Comparison of ENCODE assay signal across 1 cellular context in genomic region chr4:127783026-127783769, GRCh38.
TF ChIP-seq lines count a peak whose summit lies in the region.

No MANE protein-coding gene starts in this region.

TF ChIP-seq in HepG2, 621 proteins besides CTCF, POLR2A, EP300 and RAD21 (continued from another document and continues in another):
- TF ChIP-seq, protein P1, sequence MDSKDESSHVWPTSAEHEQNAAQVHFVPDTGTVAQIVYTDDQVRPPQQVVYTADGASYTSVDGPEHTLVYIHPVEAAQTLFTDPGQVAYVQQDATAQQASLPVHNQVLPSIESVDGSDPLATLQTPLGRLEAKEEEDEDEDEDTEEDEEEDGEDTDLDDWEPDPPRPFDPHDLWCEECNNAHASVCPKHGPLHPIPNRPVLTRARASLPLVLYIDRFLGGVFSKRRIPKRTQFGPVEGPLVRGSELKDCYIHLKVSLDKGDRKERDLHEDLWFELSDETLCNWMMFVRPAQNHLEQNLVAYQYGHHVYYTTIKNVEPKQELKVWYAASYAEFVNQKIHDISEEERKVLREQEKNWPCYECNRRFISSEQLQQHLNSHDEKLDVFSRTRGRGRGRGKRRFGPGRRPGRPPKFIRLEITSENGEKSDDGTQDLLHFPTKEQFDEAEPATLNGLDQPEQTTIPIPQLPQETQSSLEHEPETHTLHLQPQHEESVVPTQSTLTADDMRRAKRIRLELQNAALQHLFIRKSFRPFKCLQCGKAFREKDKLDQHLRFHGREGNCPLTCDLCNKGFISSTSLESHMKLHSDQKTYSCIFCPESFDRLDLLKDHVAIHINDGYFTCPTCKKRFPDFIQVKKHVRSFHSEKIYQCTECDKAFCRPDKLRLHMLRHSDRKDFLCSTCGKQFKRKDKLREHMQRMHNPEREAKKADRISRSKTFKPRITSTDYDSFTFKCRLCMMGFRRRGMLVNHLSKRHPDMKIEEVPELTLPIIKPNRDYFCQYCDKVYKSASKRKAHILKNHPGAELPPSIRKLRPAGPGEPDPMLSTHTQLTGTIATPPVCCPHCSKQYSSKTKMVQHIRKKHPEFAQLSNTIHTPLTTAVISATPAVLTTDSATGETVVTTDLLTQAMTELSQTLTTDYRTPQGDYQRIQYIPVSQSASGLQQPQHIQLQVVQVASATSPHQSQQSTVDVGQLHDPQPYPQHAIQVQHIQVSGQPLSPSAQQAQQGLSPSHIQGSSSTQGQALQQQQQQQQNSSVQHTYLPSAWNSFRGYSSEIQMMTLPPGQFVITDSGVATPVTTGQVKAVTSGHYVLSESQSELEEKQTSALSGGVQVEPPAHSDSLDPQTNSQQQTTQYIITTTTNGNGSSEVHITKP (CRISPR knock-in tag; IDR thresholded peaks at IDR 0.05; ENCODE audit: low read depth) = peak; percentile 61; the same call in 1 of the 2 replicates
- no peak for TF ChIP-seq SIX4 (CRISPR knock-in tag; IDR thresholded peaks at IDR 0.05)
- no peak for TF ChIP-seq MIER3 (CRISPR knock-in tag; IDR thresholded peaks at IDR 0.05; ENCODE audit: borderline replicate concordance)
- TF ChIP-seq ZNF382 (CRISPR knock-in tag; IDR thresholded peaks at IDR 0.05; ENCODE audit: borderline replicate concordance) = no peak
- peak; percentile 10; the same call in 1 of the 2 replicates for TF ChIP-seq KDM2A (CRISPR knock-in tag; IDR thresholded peaks at IDR 0.05; ENCODE audit: borderline replicate concordance, low read depth)
- TF ChIP-seq ZFP36 (IDR thresholded peaks at IDR 0.05; ENCODE audit: borderline replicate concordance, low read depth, low read length, partially characterized antibody) = no peak
- no peak for TF ChIP-seq HIC2 (CRISPR knock-in tag; IDR thresholded peaks at IDR 0.05; ENCODE audit: low read depth)
- TF ChIP-seq CREB1 (IDR thresholded peaks at IDR 0.05) = 0 out of 2 replicates have a peak, but pooled peaks have one; percentile 34
- TF ChIP-seq CREB1 (CRISPR knock-in tag; IDR thresholded peaks at IDR 0.05) = peak; percentile 36; the same call in 1 of the 2 replicates
- no peak for TF ChIP-seq CHD4 (IDR thresholded peaks at IDR 0.05; ENCODE audit: borderline replicate concordance, low read length)
- no peak for TF ChIP-seq ZFP1 (CRISPR knock-in tag; IDR thresholded peaks at IDR 0.05)
- TF ChIP-seq ZNF652 (CRISPR knock-in tag; IDR thresholded peaks at IDR 0.05; ENCODE audit: borderline replicate concordance, low read depth) = peak; percentile 39; the same call in 1 of the 2 replicates
- TF ChIP-seq HOXD1 (CRISPR knock-in tag; IDR thresholded peaks at IDR 0.05) = no peak
- TF ChIP-seq TSC22D2 (CRISPR knock-in tag; IDR thresholded peaks at IDR 0.05; ENCODE audit: borderline replicate concordance) = peak; percentile 10; the same call in 1 of the 2 replicates
- no peak for TF ChIP-seq GMEB2 (CRISPR knock-in tag; IDR thresholded peaks at IDR 0.05; ENCODE audit: low read depth)
- TF ChIP-seq ARID2 (CRISPR knock-in tag; IDR thresholded peaks at IDR 0.05; ENCODE audit: borderline replicate concordance) = no peak
- TF ChIP-seq ZNF703 (CRISPR knock-in tag; IDR thresholded peaks at IDR 0.05; ENCODE audit: borderline replicate concordance) = 0 out of 2 replicates have a peak, but pooled peaks have one; percentile 2
- TF ChIP-seq, protein P2, sequence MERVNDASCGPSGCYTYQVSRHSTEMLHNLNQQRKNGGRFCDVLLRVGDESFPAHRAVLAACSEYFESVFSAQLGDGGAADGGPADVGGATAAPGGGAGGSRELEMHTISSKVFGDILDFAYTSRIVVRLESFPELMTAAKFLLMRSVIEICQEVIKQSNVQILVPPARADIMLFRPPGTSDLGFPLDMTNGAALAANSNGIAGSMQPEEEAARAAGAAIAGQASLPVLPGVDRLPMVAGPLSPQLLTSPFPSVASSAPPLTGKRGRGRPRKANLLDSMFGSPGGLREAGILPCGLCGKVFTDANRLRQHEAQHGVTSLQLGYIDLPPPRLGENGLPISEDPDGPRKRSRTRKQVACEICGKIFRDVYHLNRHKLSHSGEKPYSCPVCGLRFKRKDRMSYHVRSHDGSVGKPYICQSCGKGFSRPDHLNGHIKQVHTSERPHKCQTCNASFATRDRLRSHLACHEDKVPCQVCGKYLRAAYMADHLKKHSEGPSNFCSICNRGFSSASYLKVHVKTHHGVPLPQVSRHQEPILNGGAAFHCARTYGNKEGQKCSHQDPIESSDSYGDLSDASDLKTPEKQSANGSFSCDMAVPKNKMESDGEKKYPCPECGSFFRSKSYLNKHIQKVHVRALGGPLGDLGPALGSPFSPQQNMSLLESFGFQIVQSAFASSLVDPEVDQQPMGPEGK (CRISPR knock-in tag; IDR thresholded peaks at IDR 0.05) = 0 out of 2 replicates have a peak, but pooled peaks have one; percentile 10
- no peak for TF ChIP-seq ZNF10 (CRISPR knock-in tag; IDR thresholded peaks at IDR 0.05; ENCODE audit: borderline replicate concordance, low read depth)
- no peak for TF ChIP-seq JARID2 (CRISPR knock-in tag; IDR thresholded peaks at IDR 0.05; ENCODE audit: insufficient replicate concordance)
- peak; percentile 68 for TF ChIP-seq KMT2A (CRISPR knock-in tag; IDR thresholded peaks at IDR 0.05)
- TF ChIP-seq, protein P3, sequence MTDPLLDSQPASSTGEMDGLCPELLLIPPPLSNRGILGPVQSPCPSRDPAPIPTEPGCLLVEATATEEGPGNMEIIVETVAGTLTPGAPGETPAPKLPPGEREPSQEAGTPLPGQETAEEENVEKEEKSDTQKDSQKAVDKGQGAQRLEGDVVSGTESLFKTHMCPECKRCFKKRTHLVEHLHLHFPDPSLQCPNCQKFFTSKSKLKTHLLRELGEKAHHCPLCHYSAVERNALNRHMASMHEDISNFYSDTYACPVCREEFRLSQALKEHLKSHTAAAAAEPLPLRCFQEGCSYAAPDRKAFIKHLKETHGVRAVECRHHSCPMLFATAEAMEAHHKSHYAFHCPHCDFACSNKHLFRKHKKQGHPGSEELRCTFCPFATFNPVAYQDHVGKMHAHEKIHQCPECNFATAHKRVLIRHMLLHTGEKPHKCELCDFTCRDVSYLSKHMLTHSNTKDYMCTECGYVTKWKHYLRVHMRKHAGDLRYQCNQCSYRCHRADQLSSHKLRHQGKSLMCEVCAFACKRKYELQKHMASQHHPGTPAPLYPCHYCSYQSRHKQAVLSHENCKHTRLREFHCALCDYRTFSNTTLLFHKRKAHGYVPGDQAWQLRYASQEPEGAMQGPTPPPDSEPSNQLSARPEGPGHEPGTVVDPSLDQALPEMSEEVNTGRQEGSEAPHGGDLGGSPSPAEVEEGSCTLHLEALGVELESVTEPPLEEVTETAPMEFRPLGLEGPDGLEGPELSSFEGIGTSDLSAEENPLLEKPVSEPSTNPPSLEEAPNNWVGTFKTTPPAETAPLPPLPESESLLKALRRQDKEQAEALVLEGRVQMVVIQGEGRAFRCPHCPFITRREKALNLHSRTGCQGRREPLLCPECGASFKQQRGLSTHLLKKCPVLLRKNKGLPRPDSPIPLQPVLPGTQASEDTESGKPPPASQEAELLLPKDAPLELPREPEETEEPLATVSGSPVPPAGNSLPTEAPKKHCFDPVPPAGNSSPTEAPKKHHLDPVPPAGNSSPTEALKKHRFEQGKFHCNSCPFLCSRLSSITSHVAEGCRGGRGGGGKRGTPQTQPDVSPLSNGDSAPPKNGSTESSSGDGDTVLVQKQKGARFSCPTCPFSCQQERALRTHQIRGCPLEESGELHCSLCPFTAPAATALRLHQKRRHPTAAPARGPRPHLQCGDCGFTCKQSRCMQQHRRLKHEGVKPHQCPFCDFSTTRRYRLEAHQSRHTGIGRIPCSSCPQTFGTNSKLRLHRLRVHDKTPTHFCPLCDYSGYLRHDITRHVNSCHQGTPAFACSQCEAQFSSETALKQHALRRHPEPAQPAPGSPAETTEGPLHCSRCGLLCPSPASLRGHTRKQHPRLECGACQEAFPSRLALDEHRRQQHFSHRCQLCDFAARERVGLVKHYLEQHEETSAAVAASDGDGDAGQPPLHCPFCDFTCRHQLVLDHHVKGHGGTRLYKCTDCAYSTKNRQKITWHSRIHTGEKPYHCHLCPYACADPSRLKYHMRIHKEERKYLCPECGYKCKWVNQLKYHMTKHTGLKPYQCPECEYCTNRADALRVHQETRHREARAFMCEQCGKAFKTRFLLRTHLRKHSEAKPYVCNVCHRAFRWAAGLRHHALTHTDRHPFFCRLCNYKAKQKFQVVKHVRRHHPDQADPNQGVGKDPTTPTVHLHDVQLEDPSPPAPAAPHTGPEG (CRISPR knock-in tag; IDR thresholded peaks at IDR 0.05) = no peak
- no peak for TF ChIP-seq NR2F6 (IDR thresholded peaks at IDR 0.05)
- TF ChIP-seq NR2F6 (CRISPR knock-in tag; IDR thresholded peaks at IDR 0.05) = no peak
- TF ChIP-seq FOXA1 (IDR thresholded peaks at IDR 0.05) = no peak
- no peak for TF ChIP-seq FOXA1 (CRISPR knock-in tag; IDR thresholded peaks at IDR 0.05)
- TF ChIP-seq DMAP1 (CRISPR knock-in tag; IDR thresholded peaks at IDR 0.05) = peak; percentile 15; the same call in 1 of the 2 replicates
- peak; percentile 42; the same call in 1 of the 3 replicates for TF ChIP-seq MXI1 (IDR thresholded peaks at IDR 0.05; ENCODE audit: borderline replicate concordance, low read depth, low read length)
- peak; percentile 26; the same call in 1 of the 2 replicates for TF ChIP-seq HOXA3 (CRISPR knock-in tag; IDR thresholded peaks at IDR 0.05)
- TF ChIP-seq NBN (conservative IDR thresholded peaks at IDR 0.05) = no peak
- TF ChIP-seq CREM (IDR thresholded peaks at IDR 0.05) = peak; percentile 50; the same call in 1 of the 2 replicates
- TF ChIP-seq CREM (CRISPR knock-in tag; IDR thresholded peaks at IDR 0.05) = no peak
- no peak for TF ChIP-seq DBP (CRISPR knock-in tag; IDR thresholded peaks at IDR 0.05; ENCODE audit: not compliant biosample characterization)
